ENCODE assay signal across 8 cellular contexts in genomic region chr19:49442793-49443365, GRCh38. TPM values are rescaled to one million over a fixed set of nuclear protein-coding genes. Genes with fewer than 3 reads are reported as not detected.
A peak's percentile ranks its signal among the peaks of the same experiment; 100 is the strongest.
DNase-seq lines count a peak whose midpoint lies in the region; ATAC-seq and TF ChIP-seq lines count a peak whose summit lies in the region.

No MANE protein-coding gene starts in this region.

- TF ChIP-seq CTCF in AG04449 (IDR thresholded peaks at IDR 0.05; ENCODE audit: insufficient read depth, low read length, missing control alignments) (no peak), neural cell (IDR thresholded peaks at IDR 0.05; ENCODE audit: poor library complexity, severe bottlenecking) (no peak), uterus (IDR thresholded peaks at IDR 0.05) (no peak)

- no peak overlapping the region for H3K27ac ChIP-seq in neural cell (ENCODE audit: low read length)
- peak overlapping the region; percentile 79 to 84 for H3K27ac ChIP-seq in uterus

- H3K36me3 ChIP-seq in neural cell (ENCODE audit: insufficient read depth, low read length) = no peaks in the 10 kb centered on the region
- H3K36me3 ChIP-seq in uterus = no peaks in the 10 kb centered on the region

- peak overlapping the region; percentile 23 for H3K4me2 ChIP-seq in neural cell (ENCODE audit: low read length)

- no peak for TF ChIP-seq EP300 in neural cell (conservative IDR thresholded peaks at IDR 0.05; ENCODE audit: poor library complexity, severe bottlenecking)

- no peak overlapping the region for H3K27ac Mint-ChIP-seq in activated T-helper 17 cell treated with anti-CD3 and anti-CD28 coated beads, Interleukin-2, amount 50 U/mL, for 72 hours

- H3K4me3 ChIP-seq in AG04449 (ENCODE audit: low read depth, low read length) (peak overlapping the region; percentile 69), neural cell (ENCODE audit: low read length) (peak overlapping the region; percentile 77), uterus (peak overlapping the region; percentile 45 to 56)

- H3K9me2 ChIP-seq in neural cell (ENCODE audit: insufficient read depth, low read length) = no peaks in the 10 kb centered on the region

- H2AFZ ChIP-seq in neural cell (ENCODE audit: low read depth, low read length) = peak overlapping the region; percentile 40

- no peak for TF ChIP-seq RAD21 in neural cell (conservative IDR thresholded peaks at IDR 0.05)

- CTCF ChIA-PET in AG04449 (lab: Yijun Ruan, JAX) = interaction anchor here (0.6 to 2.3 kb wide), 8 partner anchors 9 to 217 kb away, joined by 3 to 21 read pairs (median 3); partner anchors contain the start of genes ALDH16A1 and PTH2

- H3K4me1 ChIP-seq in uterus = peaks cover 0 to 6% of the 10 kb centered on the region in 2 donors

- peak overlapping the region; percentile 76 for H3K4me3 Mint-ChIP-seq in activated T-helper 17 cell treated with anti-CD3 and anti-CD28 coated beads, Interleukin-2, amount 50 U/mL, for 72 hours

- peaks cover 21% of the 10 kb centered on the region for H3K4me1 Mint-ChIP-seq in activated T-helper 17 cell treated with anti-CD3 and anti-CD28 coated beads, Interleukin-2, amount 50 U/mL, for 72 hours

- no peaks in the 10 kb centered on the region for H4K20me1 ChIP-seq in neural cell (ENCODE audit: insufficient read depth)

- intact Hi-C loops in uterus (cut with DNase I; ENCODE audit: low total_unique reads) = no loop called here

- TF ChIP-seq POLR2A in uterus (IDR thresholded peaks at IDR 0.05) = no peak

- H3K79me2 ChIP-seq in neural cell (replicated peaks; ENCODE audit: insufficient read depth, low read length) = no peaks in the 10 kb centered on the region

- POLR2A ChIA-PET in AG04449 (lab: Yijun Ruan, JAX) = no interaction called here

- H3K9ac ChIP-seq in neural cell (ENCODE audit: low read length) = peak overlapping the region; percentile 33

- ATAC-seq in GM18499 (IDR thresholded peaks at IDR 0.05; ENCODE audit: insufficient read depth, unreplicated experiment) = peak; percentile 10
- peak; percentile 8 for ATAC-seq in HG03439 (IDR thresholded peaks at IDR 0.05; ENCODE audit: unreplicated experiment)
- ATAC-seq in activated T-helper 17 cell treated with anti-CD3 and anti-CD28 coated beads, Interleukin-2, amount 50 U/mL, for 72 hours (replicated peaks) = peak; percentile 34

- no peaks in the 10 kb centered on the region for H3F3A ChIP-seq in neural cell (ENCODE audit: insufficient read depth, low read length, poor library complexity, severe bottlenecking)

- H3K27me3 ChIP-seq in neural cell (ENCODE audit: insufficient read depth, low read depth, low read length) = peaks cover 53% of the 10 kb centered on the region
- H3K27me3 ChIP-seq in uterus = no peaks in the 10 kb centered on the region

- H3K36me3 Mint-ChIP-seq in activated T-helper 17 cell treated with anti-CD3 and anti-CD28 coated beads, Interleukin-2, amount 50 U/mL, for 72 hours (ENCODE audit: low read depth) = peaks cover 22% of the 10 kb centered on the region

- H3K9me3 ChIP-seq in neural cell (ENCODE audit: low read length) = no peaks in the 10 kb centered on the region
- H3K9me3 ChIP-seq in uterus = no peaks in the 10 kb centered on the region

- H3K9me3 Mint-ChIP-seq in activated T-helper 17 cell treated with anti-CD3 and anti-CD28 coated beads, Interleukin-2, amount 50 U/mL, for 72 hours = no peaks in the 10 kb centered on the region

- peaks cover 44% of the 10 kb centered on the region for H3K27me3 Mint-ChIP-seq in activated T-helper 17 cell treated with anti-CD3 and anti-CD28 coated beads, Interleukin-2, amount 50 U/mL, for 72 hours

- DNase-seq in AG04449 (ENCODE audit: low read depth, low spot score) (no peak), NCI-H82 treated with DMSO at 0.1 percent for 48 hours (lab: John Stamatoyannopoulos, UW; ENCODE audit: unreplicated experiment) (peak; percentile 93), fibroblast of the conjunctiva (ENCODE audit: low read depth) (peak; percentile 70), uterus (peak; percentile 95)

TF ChIP-seq in neural cell, 6 proteins besides CTCF, POLR2A, EP300 and RAD21:
- TF ChIP-seq, protein P1, sequence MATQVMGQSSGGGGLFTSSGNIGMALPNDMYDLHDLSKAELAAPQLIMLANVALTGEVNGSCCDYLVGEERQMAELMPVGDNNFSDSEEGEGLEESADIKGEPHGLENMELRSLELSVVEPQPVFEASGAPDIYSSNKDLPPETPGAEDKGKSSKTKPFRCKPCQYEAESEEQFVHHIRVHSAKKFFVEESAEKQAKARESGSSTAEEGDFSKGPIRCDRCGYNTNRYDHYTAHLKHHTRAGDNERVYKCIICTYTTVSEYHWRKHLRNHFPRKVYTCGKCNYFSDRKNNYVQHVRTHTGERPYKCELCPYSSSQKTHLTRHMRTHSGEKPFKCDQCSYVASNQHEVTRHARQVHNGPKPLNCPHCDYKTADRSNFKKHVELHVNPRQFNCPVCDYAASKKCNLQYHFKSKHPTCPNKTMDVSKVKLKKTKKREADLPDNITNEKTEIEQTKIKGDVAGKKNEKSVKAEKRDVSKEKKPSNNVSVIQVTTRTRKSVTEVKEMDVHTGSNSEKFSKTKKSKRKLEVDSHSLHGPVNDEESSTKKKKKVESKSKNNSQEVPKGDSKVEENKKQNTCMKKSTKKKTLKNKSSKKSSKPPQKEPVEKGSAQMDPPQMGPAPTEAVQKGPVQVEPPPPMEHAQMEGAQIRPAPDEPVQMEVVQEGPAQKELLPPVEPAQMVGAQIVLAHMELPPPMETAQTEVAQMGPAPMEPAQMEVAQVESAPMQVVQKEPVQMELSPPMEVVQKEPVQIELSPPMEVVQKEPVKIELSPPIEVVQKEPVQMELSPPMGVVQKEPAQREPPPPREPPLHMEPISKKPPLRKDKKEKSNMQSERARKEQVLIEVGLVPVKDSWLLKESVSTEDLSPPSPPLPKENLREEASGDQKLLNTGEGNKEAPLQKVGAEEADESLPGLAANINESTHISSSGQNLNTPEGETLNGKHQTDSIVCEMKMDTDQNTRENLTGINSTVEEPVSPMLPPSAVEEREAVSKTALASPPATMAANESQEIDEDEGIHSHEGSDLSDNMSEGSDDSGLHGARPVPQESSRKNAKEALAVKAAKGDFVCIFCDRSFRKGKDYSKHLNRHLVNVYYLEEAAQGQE (IDR thresholded peaks at IDR 0.05; ENCODE audit: borderline replicate concordance) = no peak
- TF ChIP-seq EZH2 (IDR thresholded peaks at IDR 0.05; ENCODE audit: borderline replicate concordance, insufficient read depth, low read length, poor library complexity, severe bottlenecking) (no peak), POLR2AphosphoS5 (IDR thresholded peaks at IDR 0.05) (no peak), MXI1 (conservative IDR thresholded peaks at IDR 0.05; ENCODE audit: poor library complexity, severe bottlenecking) (no peak), TAF1 (IDR thresholded peaks at IDR 0.05; ENCODE audit: low read depth) (no peak), SMC3 (conservative IDR thresholded peaks at IDR 0.05; ENCODE audit: poor library complexity) (no peak)

RNA-seq across cellular contexts. Expression of gene SLC17A7, which starts 1.6 kb away (rescaled TPM):
- under 1 TPM in 1 of 2 donors, not detected in 1; 0.40 TPM for total RNA-seq in activated T-helper 17 cell treated with anti-CD3 and anti-CD28 coated beads, Interleukin-2, amount 50 U/mL, for 72 hours
- polyA plus RNA-seq in neural cell = 0.07 TPM in 1 of 2 replicates, not detected in the other
- polyA minus RNA-seq in neural cell = not detected in 2 replicates
- total RNA-seq in uterus = 1 to 10 TPM in 3 of 4 donors, not detected in 1; 1.3 to 5.6 (median 1.9) TPM

RNA-seq across cellular contexts. Expression of gene PIH1D1, which starts 8.7 kb away (rescaled TPM):
- 100 to 1,000 TPM; 183 to 194 TPM for total RNA-seq in activated T-helper 17 cell treated with anti-CD3 and anti-CD28 coated beads, Interleukin-2, amount 50 U/mL, for 72 hours
- 132 and 145 TPM in 2 replicates for polyA plus RNA-seq in neural cell
- polyA minus RNA-seq in neural cell = 46.8 and 56.0 TPM in 2 replicates
- 10 to 100 TPM; 31.2 to 70.2 (median 46.5) TPM for total RNA-seq in uterus

RNA-seq across cellular contexts. Expression of gene ALDH16A1, which starts 10.1 kb away (rescaled TPM):
- total RNA-seq in activated T-helper 17 cell treated with anti-CD3 and anti-CD28 coated beads, Interleukin-2, amount 50 U/mL, for 72 hours = 10 to 100 TPM; 15.5 to 39.1 TPM
- polyA plus RNA-seq in neural cell = 13.5 and 16.7 TPM in 2 replicates
- 8.1 and 14.9 TPM in 2 replicates for polyA minus RNA-seq in neural cell
- total RNA-seq in uterus = 10 to 100 TPM; 13.5 to 40.8 (median 34.5) TPM

RNA-seq across cellular contexts. Expression of gene GFY, which starts 17.7 kb away (rescaled TPM):
- not detected for total RNA-seq in activated T-helper 17 cell treated with anti-CD3 and anti-CD28 coated beads, Interleukin-2, amount 50 U/mL, for 72 hours
- not detected in 2 replicates for polyA plus RNA-seq in neural cell
- not detected in 2 replicates for polyA minus RNA-seq in neural cell
- not detected for total RNA-seq in uterus

RNA-seq across cellular contexts. Expression of gene PTH2, which starts 19.6 kb away (rescaled TPM):
- not detected for total RNA-seq in activated T-helper 17 cell treated with anti-CD3 and anti-CD28 coated beads, Interleukin-2, amount 50 U/mL, for 72 hours
- polyA plus RNA-seq in neural cell = not detected in 2 replicates
- not detected in 2 replicates for polyA minus RNA-seq in neural cell
- not detected for total RNA-seq in uterus
